1 cellular context compared by ENCODE assay signal in genomic region chr7:1513657-1514095, GRCh38.
TF ChIP-seq lines count a peak whose summit lies in the region.

No MANE protein-coding gene starts in this region.

TF ChIP-seq in K562, 482 proteins besides CTCF, POLR2A, EP300 and RAD21:
- TF ChIP-seq SREBF2 (CRISPR knock-in tag; IDR thresholded peaks at IDR 0.05) (no peak), ZNF639 (CRISPR knock-in tag; conservative IDR thresholded peaks at IDR 0.05 in 1 of 2, IDR thresholded peaks at IDR 0.05 in 1 of 2) (no peak; a peak in 1 of 4 replicates), GTF2E2 (tag; IDR thresholded peaks at IDR 0.05) (no peak), ZNF395 (CRISPR knock-in tag; IDR thresholded peaks at IDR 0.05) (peak; percentile 76), CBX3 (IDR thresholded peaks at IDR 0.05; ENCODE audit: borderline replicate concordance in 1 of 2, low read length in 2 of 2) (0 out of 3 replicates have a peak, but pooled peaks of 1 of the 2 experiments have one; percentile 6), ZBTB17 (CRISPR knock-in tag; IDR thresholded peaks at IDR 0.05) (peak; percentile 36; the same call in 1 of the 2 replicates), FIP1L1 (IDR thresholded peaks at IDR 0.05; ENCODE audit: low read depth, low read length, poor library complexity, severe bottlenecking) (no peak), ATF1 (CRISPR knock-in tag; IDR thresholded peaks at IDR 0.05) (no peak), ATF1 (tag; IDR thresholded peaks at IDR 0.05) (0 out of 2 replicates have a peak, but pooled peaks have one; percentile 49), ZNF740 (CRISPR knock-in tag; IDR thresholded peaks at IDR 0.05) (peak; percentile 38; the same call in 1 of the 2 replicates), ZNF740 (tag; IDR thresholded peaks at IDR 0.05) (no peak)
